Comparison of ENCODE assay signal across 21 cellular contexts in the genomic region with DNA sequence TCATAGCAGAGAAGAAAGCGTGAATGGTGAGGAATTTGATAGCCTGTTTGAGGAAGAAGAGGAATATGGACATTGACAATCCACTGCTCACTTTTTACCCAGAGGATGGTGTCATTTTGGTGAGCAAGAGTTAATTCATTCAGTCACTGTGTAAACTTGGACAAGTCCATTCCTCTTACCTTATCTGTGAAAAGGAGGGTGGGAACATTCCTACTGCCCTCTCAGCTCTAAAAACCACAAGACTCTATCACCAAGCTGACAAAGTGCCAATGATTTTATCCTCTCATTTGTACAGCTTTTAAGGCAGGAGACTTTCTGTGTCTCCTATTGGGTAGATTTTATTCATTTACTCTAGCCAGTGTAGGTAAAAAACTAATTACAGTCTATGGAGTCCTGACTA.
A peak's percentile ranks its signal among the peaks of the same experiment; 100 is the strongest.
DNase-seq lines count a peak whose midpoint lies in the region; ATAC-seq and TF ChIP-seq lines count a peak whose summit lies in the region.
"Had no signal": no experiment of that assay in that cellular context is flagged by ENCODE, and none has a peak within 500 bp of the region (broad histone marks: within the 10 kb centered on the region; RNA-seq: fewer than 3 reads in every experiment).

No MANE protein-coding gene starts in this region.

- intact Hi-C loops in PC-3 (cut with micrococcal nuclease), result no loop called here

- TF ChIP-seq CTCF in PC-3 (conservative IDR thresholded peaks at IDR 0.05; ENCODE audit: low read depth, low read length) (no peak), fibroblast of lung (conservative IDR thresholded peaks at IDR 0.05 in 1 of 2, IDR thresholded peaks at IDR 0.05 in 1 of 2; ENCODE audit: low read depth in 1 of 2, low read length in 2 of 2) (no peak), tibial nerve (IDR thresholded peaks at IDR 0.05) (no peak)

- H3K27ac ChIP-seq in PC-3 (ENCODE audit: low read length), result peak overlapping the region; percentile 71
- no peak overlapping the region for H3K27ac ChIP-seq in fibroblast of lung (ENCODE audit: insufficient read depth, low read length)
- H3K27ac ChIP-seq in tibial nerve, result no peak overlapping the region
- H3K27ac ChIP-seq: body of pancreas, heart left ventricle had no signal

- WGBS in tibial nerve, 2 donors, result 63 to 88% methylated on average over 1 of the region's 1 CpG

- no peaks in the 10 kb centered on the region for H3K4me1 Mint-ChIP-seq in effector memory CD8-positive, alpha-beta T cell (ENCODE audit: low read depth in 2 of 2)

- TF ChIP-seq EP300 in tibial nerve (IDR thresholded peaks at IDR 0.05), result no peak

- H3K9me3 ChIP-seq in PC-3 (ENCODE audit: low read length), result no peaks in the 10 kb centered on the region
- no peaks in the 10 kb centered on the region for H3K9me3 ChIP-seq in fibroblast of lung (ENCODE audit: control insufficient read depth, insufficient read depth, low read depth, low read length)
- no peaks in the 10 kb centered on the region for H3K9me3 ChIP-seq in tibial nerve
- H3K9me3 ChIP-seq: body of pancreas, heart left ventricle, upper lobe of left lung had no signal

- H4K20me1 ChIP-seq in PC-3 (ENCODE audit: low read length) (no peaks in the 10 kb centered on the region), fibroblast of lung (ENCODE audit: control insufficient read depth, extremely low read depth, insufficient read depth, low read length) (no peaks in the 10 kb centered on the region)

- BruUV-seq in PC-3 (replicated peaks; lab: Mats Ljungman, UMichigan), result no TSS peak

- ATAC-seq in PC-3, result peak; percentile 91
- no peak for ATAC-seq in GM18861 (IDR thresholded peaks at IDR 0.05; ENCODE audit: unreplicated experiment)
- no peak for ATAC-seq in effector memory CD8-positive, alpha-beta T cell (replicated peaks)
- ATAC-seq: body of pancreas had no signal

- peaks cover 18% of the 10 kb centered on the region for H3K4me1 ChIP-seq in PC-3 (ENCODE audit: insufficient read depth, low read length)
- no peaks in the 10 kb centered on the region for H3K4me1 ChIP-seq in fibroblast of lung (ENCODE audit: control insufficient read depth, extremely low read depth, insufficient read depth, low read length)
- H3K4me1 ChIP-seq in tibial nerve, result no peaks in the 10 kb centered on the region
- H3K4me1 ChIP-seq: body of pancreas, upper lobe of left lung had no signal

- H3K36me3 Mint-ChIP-seq in effector memory CD8-positive, alpha-beta T cell (ENCODE audit: insufficient read depth), result no peaks in the 10 kb centered on the region
- H3K36me3 Mint-ChIP-seq: natural killer cell had no signal

- H3K79me2 ChIP-seq in PC-3 (ENCODE audit: low read length) (no peaks in the 10 kb centered on the region), fibroblast of lung (ENCODE audit: control insufficient read depth, insufficient read depth, low read length) (no peaks in the 10 kb centered on the region)

- no peaks in the 10 kb centered on the region for H3K27me3 ChIP-seq in PC-3 (ENCODE audit: low read length)
- H3K27me3 ChIP-seq in fibroblast of lung (ENCODE audit: control insufficient read depth, insufficient read depth, low read length), result no peaks in the 10 kb centered on the region
- peaks cover 0 to 35% of the 10 kb centered on the region in 2 donors for H3K27me3 ChIP-seq in tibial nerve
- H3K27me3 ChIP-seq: body of pancreas, upper lobe of left lung had no signal

- H3F3A ChIP-seq in PC-3 (ENCODE audit: low read length, unreplicated experiment), result no peaks in the 10 kb centered on the region

- no peaks in the 10 kb centered on the region for H3K27me3 Mint-ChIP-seq in effector memory CD8-positive, alpha-beta T cell

- H3K4me3 Mint-ChIP-seq in effector memory CD8-positive, alpha-beta T cell, result no peak overlapping the region

- H3K9me3 Mint-ChIP-seq in effector memory CD8-positive, alpha-beta T cell, result no peaks in the 10 kb centered on the region
- H3K9me3 Mint-ChIP-seq: natural killer cell had no signal

- H3K4me3 ChIP-seq in PC-3 (ENCODE audit: low read length) (no peak overlapping the region), fibroblast of lung (replicated peaks in 1 of 4; ENCODE audit: control extremely low read depth in 1 of 4, insufficient read depth in 1 of 4, low read depth in 3 of 4, low read length in 4 of 4) (no peak overlapping the region), tibial nerve (no peak overlapping the region)
- H3K4me3 ChIP-seq: body of pancreas, heart left ventricle, upper lobe of left lung had no signal

- no peaks in the 10 kb centered on the region for H3K9me2 ChIP-seq in PC-3 (replicated peaks; ENCODE audit: low read length)

- H2AFZ ChIP-seq in PC-3 (ENCODE audit: low read length), result no peak overlapping the region
- no peak overlapping the region for H2AFZ ChIP-seq in fibroblast of lung (ENCODE audit: low read length)

- POLR2A ChIA-PET in PC-3 (lab: Charles Lee; ENCODE audit: unreplicated experiment), result interaction anchor here (0.6 kb wide), 1 partner anchor 66 kb away, joined by 3 read pairs; no protein-coding TSS in a partner anchor

- no peak overlapping the region for H3K9ac ChIP-seq in PC-3 (ENCODE audit: low read length)
- H3K9ac ChIP-seq in fibroblast of lung (ENCODE audit: insufficient read depth, low read length), result no peak overlapping the region

- H3K36me3 ChIP-seq in PC-3 (ENCODE audit: low read depth, low read length) (no peaks in the 10 kb centered on the region), fibroblast of lung (ENCODE audit: control insufficient read depth, insufficient read depth, low read length) (no peaks in the 10 kb centered on the region), tibial nerve (no peaks in the 10 kb centered on the region)
- H3K36me3 ChIP-seq: heart left ventricle, upper lobe of left lung had no signal

- no peak overlapping the region for H3K27ac Mint-ChIP-seq in effector memory CD8-positive, alpha-beta T cell

- CTCF ChIA-PET in PC-3 (lab: Charles Lee), result no interaction called here

- peak; percentile 25 for DNase-seq in ELR (ENCODE audit: low read depth)
- peak; percentile 91 for DNase-seq in PC-3
- DNase-seq in fibroblast of lung (ENCODE audit: low read depth in 2 of 2), result peak; percentile 21 to 93
- peak; percentile 93 for DNase-seq in renal cortical epithelial cell (ENCODE audit: low read depth)
- DNase-seq in tibial nerve (ENCODE audit: low spot score in 2 of 2), result no peak
- no peak for DNase-seq in effector memory CD8-positive, alpha-beta T cell
- DNase-seq in NCI-H748 (lab: John Stamatoyannopoulos, UW; ENCODE audit: unreplicated experiment), result no peak
- DNase-seq: activated CD4-positive, alpha-beta T cell treated with anti-CD3 and anti-CD28 coated beads, Interleukin-2, amount 50 U/mL, for 4 hours; body of pancreas; C1 segment of cervical spinal cord; effector memory CD4-positive, alpha-beta T cell; GDM1; heart left ventricle; natural killer cell; NCI-H2029; NCI-H748 treated with DMSO at 0.1 percent for 48 hours; SHP77; stimulated activated CD8-positive, alpha-beta memory T cell treated with anti-CD3 and anti-CD28 coated beads, Interleukin-4, amount 100 ng/mL, for 48 hours; T-helper 9 cell had no signal

- H3K4me2 ChIP-seq in PC-3 (ENCODE audit: low read length) (peak overlapping the region; percentile 55), fibroblast of lung (ENCODE audit: extremely low read depth, insufficient read depth, low read length) (no peak overlapping the region)

- no peak for TF ChIP-seq POLR2A in tibial nerve (IDR thresholded peaks at IDR 0.05)

Comparison
In these comparisons a context has a peak if more than half of its experiments do, and no peak if none do; other contexts are left out.
1. DNase-seq: peak in ELR (single experiment), PC-3 (single experiment), fibroblast of lung (2 of 2) and renal cortical epithelial cell (single experiment); none in tibial nerve (0 of 2), effector memory CD8-positive, alpha-beta T cell (0 of 3) and NCI-H748 (single experiment).